1 cellular context compared by ENCODE assay signal in genomic region chr2:238906254-238906935, GRCh38.
TF ChIP-seq lines count a peak whose summit lies in the region.

No MANE protein-coding gene starts in this region.

TF ChIP-seq in HEK293, 187 proteins besides CTCF, POLR2A, EP300 and RAD21 (continued from another document):
- no peak for TF ChIP-seq ZBTB6 (tag by site-specific recombination; IDR thresholded peaks at IDR 0.05)
- TF ChIP-seq PRDM1 (tag by site-specific recombination; IDR thresholded peaks at IDR 0.05), result no peak
- no peak for TF ChIP-seq ZBTB49 (tag by site-specific recombination; IDR thresholded peaks at IDR 0.05; ENCODE audit: low read depth)
